Comparison of ENCODE assay signal across 12 cellular contexts in the genomic region with DNA sequence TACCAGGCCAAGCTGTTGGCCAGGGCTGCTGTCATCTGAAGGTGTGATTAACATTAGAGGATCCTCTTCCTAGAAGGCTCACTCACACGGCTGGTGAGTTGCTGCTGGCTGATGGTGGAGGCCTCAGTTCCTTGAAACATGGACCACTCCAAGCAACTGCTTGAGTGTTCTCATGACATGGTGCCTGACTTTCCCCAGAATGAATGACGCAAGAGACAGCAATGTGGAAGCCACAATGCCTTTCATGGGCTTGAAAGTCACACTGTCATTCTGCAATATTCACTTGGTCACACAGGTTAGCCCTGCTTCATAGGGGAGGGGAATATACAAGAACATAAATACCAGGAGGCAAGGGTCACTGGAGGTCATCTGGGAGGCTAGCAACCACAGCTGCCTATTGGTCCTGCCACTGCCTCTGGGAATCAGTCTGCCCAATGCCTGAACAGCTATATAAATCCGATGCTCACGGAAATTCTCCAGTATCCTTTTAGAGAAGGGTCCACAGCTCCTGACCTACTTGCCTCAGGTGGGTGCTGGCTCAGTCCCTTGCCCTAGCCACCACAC.
DNase-seq lines count a peak whose midpoint lies in the region; ATAC-seq and TF ChIP-seq lines count a peak whose summit lies in the region.
"Had no signal": no experiment of that assay in that cellular context is flagged by ENCODE, and none has a peak within 500 bp of the region (broad histone marks: within the 10 kb centered on the region; RNA-seq: fewer than 3 reads in every experiment).

No MANE protein-coding gene starts in this region.

- H4K5ac ChIP-seq in mesendoderm (ENCODE audit: low read length), result no peak overlapping the region

- H3K56ac ChIP-seq in mesendoderm (ENCODE audit: low read length), result peak overlapping the region; percentile 68

- no peak overlapping the region for H2BK15ac ChIP-seq in mesendoderm (replicated peaks; ENCODE audit: low read depth)

- DNase-seq in A673 (ENCODE audit: low spot score), result peak; percentile 7
- peak; percentile 31 for DNase-seq in ELF-1 (ENCODE audit: low read depth, low spot score)
- peak; percentile 65 for DNase-seq in SW480 (ENCODE audit: low spot score)
- DNase-seq in mesendoderm, result peak; percentile 80
- no peak for DNase-seq in ascending aorta (ENCODE audit: low spot score in 2 of 2)
- no peak for DNase-seq in transverse colon
- DNase-seq: anterior cingulate cortex; NCI-H2171; stimulated activated CD4-positive, alpha-beta T cell treated with anti-CD3 and anti-CD28 coated beads, Interleukin-15, amount 100 ng/mL, for 24 hours had no signal

- H3K9me3 ChIP-seq in A673 (ENCODE audit: low read depth, low read length, poor library complexity, severe bottlenecking) (no peaks in the 10 kb centered on the region), ascending aorta (no peaks in the 10 kb centered on the region), transverse colon (no peaks in the 10 kb centered on the region)
- H3K9me3 ChIP-seq: SJSA1 had no signal

- H3K27me3 ChIP-seq in A673 (replicated peaks; ENCODE audit: insufficient read depth, low read depth, low read length, poor library complexity) (no peaks in the 10 kb centered on the region), mesendoderm (ENCODE audit: insufficient read depth, low read length, poor library complexity) (no peaks in the 10 kb centered on the region), ascending aorta (no peaks in the 10 kb centered on the region), transverse colon (no peaks in the 10 kb centered on the region)
- H3K27me3 ChIP-seq: SJSA1 had no signal

- TF ChIP-seq EP300 in transverse colon (IDR thresholded peaks at IDR 0.05; ENCODE audit: low read depth), result no peak

- no peak overlapping the region for H3K4me3 ChIP-seq in A673 (ENCODE audit: low read depth, low read length, poor library complexity, severe bottlenecking)
- no peak overlapping the region for H3K4me3 ChIP-seq in mesendoderm (ENCODE audit: low read length)
- H3K4me3 ChIP-seq in ascending aorta, result no peak overlapping the region
- no peak overlapping the region for H3K4me3 ChIP-seq in transverse colon
- H3K4me3 ChIP-seq: SJSA1 had no signal

- H3K36me3 ChIP-seq in A673 (ENCODE audit: insufficient read depth, low read length, poor library complexity, severe bottlenecking) (no peaks in the 10 kb centered on the region), mesendoderm (ENCODE audit: control insufficient read depth, insufficient read depth, low read length) (no peaks in the 10 kb centered on the region), ascending aorta (no peaks in the 10 kb centered on the region), transverse colon (no peaks in the 10 kb centered on the region)
- H3K36me3 ChIP-seq: SJSA1 had no signal

- POLR2A ChIA-PET in A673 (lab: Charles Lee; ENCODE audit: low non-redundant PET), result no interaction called here

- no peaks in the 10 kb centered on the region for H3K79me2 ChIP-seq in mesendoderm (ENCODE audit: control insufficient read depth, insufficient read depth, low read length)

- no peak for ATAC-seq in HG02885 (IDR thresholded peaks at IDR 0.05; ENCODE audit: poor library complexity, unreplicated experiment)
- no peak for ATAC-seq in HG03571 (IDR thresholded peaks at IDR 0.05; ENCODE audit: unreplicated experiment)

- no peaks in the 10 kb centered on the region for H3K79me1 ChIP-seq in mesendoderm (ENCODE audit: low read length)

- H3K4me2 ChIP-seq in mesendoderm (ENCODE audit: low read length), result no peak overlapping the region

- peak overlapping the region; percentile 14 for H3K27ac ChIP-seq in A673 (ENCODE audit: low read depth, low read length, poor library complexity, severe bottlenecking)
- no peak overlapping the region for H3K27ac ChIP-seq in mesendoderm (ENCODE audit: low read depth, low read length)
- no peak overlapping the region for H3K27ac ChIP-seq in ascending aorta
- peak overlapping the region in 2 of 4 donors; percentile 88 to 94 for H3K27ac ChIP-seq in transverse colon
- H3K27ac ChIP-seq: SJSA1 had no signal

- H3K18ac ChIP-seq in mesendoderm (ENCODE audit: low read length), result no peak overlapping the region

- CTCF ChIA-PET in A673 (lab: Charles Lee), result no interaction called here

- H3K4me1 ChIP-seq in A673 (ENCODE audit: insufficient read depth, low read length, poor library complexity, severe bottlenecking), result peaks cover 13% of the 10 kb centered on the region
- H3K4me1 ChIP-seq in mesendoderm (ENCODE audit: control insufficient read depth, low read depth, low read length), result peaks cover 18% of the 10 kb centered on the region
- peaks cover 3 to 7% of the 10 kb centered on the region in 2 donors for H3K4me1 ChIP-seq in ascending aorta
- peaks cover 15 to 35% (median 18%) of the 10 kb centered on the region in 4 donors for H3K4me1 ChIP-seq in transverse colon

- no CpG with 5 or more reads among the region's 4 CpGs for WGBS in mesendoderm (ENCODE audit: extremely low coverage, insufficient coverage, low lambda C conversion rate)
- WGBS in transverse colon (ENCODE audit: low coverage in 1 of 2), 2 donors, result 94% methylated on average over 4 of the region's 4 CpGs; no CpG with 5 or more reads in 1 of the 2 donors

- H2BK5ac ChIP-seq in mesendoderm (ENCODE audit: low read length), result peak overlapping the region; percentile 14

- in situ Hi-C loops in transverse colon (cut with MboI; ENCODE audit: low pct_ligation_motif_present in 1 of 4, low pct_unique_long_range_greater_than_20kb in 1 of 4, low sequenced_read_pairs in 3 of 4), result loop anchor here (5.0 to 25.0 kb wide), 6 partner anchors 94 to 526 kb away; no protein-coding TSS in a partner anchor

- no TSS peak for BruUV-seq in A673 (replicated peaks; lab: Mats Ljungman, UMichigan)

- TF ChIP-seq POLR2A in transverse colon (IDR thresholded peaks at IDR 0.05), result no peak

- no peak overlapping the region for H3K9ac ChIP-seq in mesendoderm (ENCODE audit: low read length)

- TF ChIP-seq CTCF in A673 (conservative IDR thresholded peaks at IDR 0.05; ENCODE audit: low read depth, low read length) (no peak), ascending aorta (IDR thresholded peaks at IDR 0.05) (no peak), transverse colon (IDR thresholded peaks at IDR 0.05) (no peak)

- H3K23ac ChIP-seq in mesendoderm (ENCODE audit: low read length), result no peak overlapping the region

- intact Hi-C loops in A673 (cut with micrococcal nuclease; ENCODE audit: unreplicated experiment) (loop anchor here (5.0 kb wide), 1 partner anchor 594 kb away; no protein-coding TSS in a partner anchor), ascending aorta (cut with DNase I) (loop anchor here (5.0 kb wide), 1 partner anchor 204 kb away; no protein-coding TSS in a partner anchor), transverse colon (cut with DNase I; ENCODE audit: low total_unique reads) (loop anchor here (5.0 kb wide), 1 partner anchor 514 kb away; no protein-coding TSS in a partner anchor)

- H4K8ac ChIP-seq in mesendoderm (ENCODE audit: low read depth, low read length), result no peak overlapping the region

- no peak overlapping the region for H2BK120ac ChIP-seq in mesendoderm (ENCODE audit: low read depth, low read length)

- H3K4ac ChIP-seq in mesendoderm (ENCODE audit: low read depth, low read length), result peak overlapping the region; percentile 64

- peak overlapping the region; percentile 70 for H2AK5ac ChIP-seq in mesendoderm (ENCODE audit: low read length)

Comparison
In these comparisons a context has a peak if more than half of its experiments do, and no peak if none do; other contexts are left out.
1. DNase-seq: peak in A673 (single experiment), ELF-1 (single experiment), SW480 (single experiment) and mesendoderm (single experiment); none in ascending aorta (0 of 2) and transverse colon (single experiment).